Comparison of ENCODE assay signal across 13 cellular contexts in genomic region chr7:120412139-120412538, GRCh38.
DNase-seq lines count a peak whose midpoint lies in the region; ATAC-seq lines count a peak whose summit lies in the region.
"Had no signal": no experiment of that assay in that cellular context is flagged by ENCODE, and none has a peak within 500 bp of the region (broad histone marks: within the 10 kb centered on the region; RNA-seq: fewer than 3 reads in every experiment).

No MANE protein-coding gene starts in this region.

- DNase-seq in GM03348 (ENCODE audit: low spot score) (no peak), NCI-H128 (lab: John Stamatoyannopoulos, UW; ENCODE audit: unreplicated experiment) (no peak), hippocampal formation (lab: John Stamatoyannopoulos, UW) (no peak)
- no peak for DNase-seq in activated T-cell treated with anti-CD3 and anti-CD28 coated beads, Interleukin-2, amount 50 U/mL, for 1 hour
- DNase-seq: left ventricle myocardium inferior, NCI-H2081 treated with DMSO at 0.1 percent for 48 hours, nephron progenitor cell, upper lobe of left lung had no signal

- ATAC-seq in GM18508 (IDR thresholded peaks at IDR 0.05; ENCODE audit: insufficient read depth, unreplicated experiment) (peak; percentile 89), GM21367 (IDR thresholded peaks at IDR 0.05; ENCODE audit: unreplicated experiment) (peak; percentile 84), HG02852 (IDR thresholded peaks at IDR 0.05; ENCODE audit: unreplicated experiment) (peak; percentile 89), HG03442 (IDR thresholded peaks at IDR 0.05; ENCODE audit: unreplicated experiment) (peak; percentile 87)
- ATAC-seq: activated T-helper 17 cell treated with anti-CD3 and anti-CD28 coated beads, Interleukin-2, amount 50 U/mL, for 72 hours had no signal
